ENCODE assay signal across 10 cellular contexts in the genomic region with DNA sequence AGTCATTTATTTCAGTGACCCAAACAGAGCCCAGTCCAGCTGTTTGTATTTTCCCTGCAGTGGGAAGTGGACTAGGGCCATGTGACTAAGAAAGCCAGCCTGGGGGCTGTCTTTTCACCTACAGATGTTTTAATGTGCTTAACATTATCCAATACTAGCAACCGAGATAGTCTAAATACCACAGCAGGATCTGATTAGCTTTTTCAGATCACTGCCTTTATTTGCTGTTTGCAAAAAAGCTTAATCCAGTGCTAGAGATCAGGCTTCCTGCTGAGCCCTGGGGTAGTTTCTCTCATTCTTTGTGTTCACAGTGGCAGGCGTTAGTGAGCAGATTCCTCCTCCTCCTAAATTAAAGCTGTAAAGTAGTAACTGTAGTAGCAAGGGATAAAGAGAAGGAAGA. TPM values are rescaled to one million over a fixed set of nuclear protein-coding genes. Genes with fewer than 3 reads are reported as not detected.
DNase-seq lines count a peak whose midpoint lies in the region; ATAC-seq and TF ChIP-seq lines count a peak whose summit lies in the region.
"Had no signal": no experiment of that assay in that cellular context is flagged by ENCODE, and none has a peak within 500 bp of the region (broad histone marks: within the 10 kb centered on the region; RNA-seq: fewer than 3 reads in every experiment).

No MANE protein-coding gene starts in this region.

- no peak overlapping the region for H3K27ac ChIP-seq in esophagus squamous epithelium

- peaks cover 33% of the 10 kb centered on the region for H3K36me3 Mint-ChIP-seq in brain

- peaks cover 0 to 9% (median 5%) of the 10 kb centered on the region in 3 donors for H3K4me1 ChIP-seq in esophagus squamous epithelium

- DNase-seq in COLO668 (lab: John Stamatoyannopoulos, UW; ENCODE audit: unreplicated experiment), result peak; percentile 9
- peak; percentile 36 to 87 for DNase-seq in NCI-H2081 (lab: John Stamatoyannopoulos, UW)
- peak; percentile 42 for DNase-seq in medulla oblongata (ENCODE audit: extremely low spot score)
- DNase-seq in sciatic nerve (ENCODE audit: low spot score), result no peak
- no peak for DNase-seq in activated naive CD4-positive, alpha-beta T cell (lab: John Stamatoyannopoulos, UW)
- DNase-seq in esophagus squamous epithelium (lab: John Stamatoyannopoulos, UW), result no peak
- DNase-seq in MG63, result no peak
- DNase-seq: activated naive CD4-positive, alpha-beta T cell treated with Interleukin-2 at 50 U/mL for 16 hours; NCI-H187 treated with DMSO at 0.1 percent for 48 hours had no signal

- ATAC-seq in sciatic nerve, result no peak

- peak overlapping the region; percentile 59 to 92 (median 88) for H3K27ac Mint-ChIP-seq in brain

- H3K4me3 ChIP-seq in esophagus squamous epithelium, result no peak overlapping the region
- H3K4me3 ChIP-seq in MG63, result no peak overlapping the region

- no peak for TF ChIP-seq POLR2A in esophagus squamous epithelium (IDR thresholded peaks at IDR 0.05)

- no peaks in the 10 kb centered on the region for H3K36me3 ChIP-seq in esophagus squamous epithelium
- H3K36me3 ChIP-seq in MG63, result no peaks in the 10 kb centered on the region; the same call in 1 of the 2 replicates

- 24 to 29% methylated on average over 2 of the region's 2 CpGs for WGBS in esophagus squamous epithelium, 2 donors

- H3K27me3 Mint-ChIP-seq in brain, result peaks cover 4% of the 10 kb centered on the region

- H3K9me3 ChIP-seq in esophagus squamous epithelium (no peaks in the 10 kb centered on the region), MG63 (no peaks in the 10 kb centered on the region)

- TF ChIP-seq CTCF in brain (conservative IDR thresholded peaks at IDR 0.05) (no peak), esophagus squamous epithelium (IDR thresholded peaks at IDR 0.05) (no peak)

- H3K27me3 ChIP-seq in esophagus squamous epithelium, result no peaks in the 10 kb centered on the region
- no peaks in the 10 kb centered on the region for H3K27me3 ChIP-seq in MG63

- peaks cover 0 to 6% (median 3%) of the 10 kb centered on the region in 5 experiments for H3K9me3 Mint-ChIP-seq in brain

- H3K4me1 Mint-ChIP-seq in brain, result peaks cover 75% of the 10 kb centered on the region

- peak overlapping the region; percentile 39 to 73 (median 63) for H3K4me3 Mint-ChIP-seq in brain

- intact Hi-C loops in sciatic nerve (cut with DNase I) (no loop called here), esophagus squamous epithelium (cut with DNase I) (no loop called here)

RNA-seq across cellular contexts. Expression of gene ZC3H12C, which starts 35.0 kb away (rescaled TPM):
- 2.5 TPM for polyA plus RNA-seq in brain (ENCODE audit: insufficient read depth, low read depth, low replicate concordance)
- 30.4 TPM for total RNA-seq in sciatic nerve
- total RNA-seq in esophagus squamous epithelium, result 10 to 100 TPM in 1 of 4 donors, 1 to 10 TPM in 3; 5.5 to 10.1 (median 7.8) TPM
- 2.5 and 3.7 TPM in 2 replicates for total RNA-seq in MG63 (2014; rRNA removed; shearing (Covaris generic); ENCODE audit: low replicate concordance)

Comparison
In these comparisons a context has a peak if more than half of its experiments do, and no peak if none do; other contexts are left out.
1. DNase-seq: peak in COLO668 (single experiment), NCI-H2081 (2 of 2) and medulla oblongata (single experiment); none in sciatic nerve (single experiment), activated naive CD4-positive, alpha-beta T cell (0 of 4), esophagus squamous epithelium (single experiment) and MG63 (single experiment).